In the genomic region with DNA sequence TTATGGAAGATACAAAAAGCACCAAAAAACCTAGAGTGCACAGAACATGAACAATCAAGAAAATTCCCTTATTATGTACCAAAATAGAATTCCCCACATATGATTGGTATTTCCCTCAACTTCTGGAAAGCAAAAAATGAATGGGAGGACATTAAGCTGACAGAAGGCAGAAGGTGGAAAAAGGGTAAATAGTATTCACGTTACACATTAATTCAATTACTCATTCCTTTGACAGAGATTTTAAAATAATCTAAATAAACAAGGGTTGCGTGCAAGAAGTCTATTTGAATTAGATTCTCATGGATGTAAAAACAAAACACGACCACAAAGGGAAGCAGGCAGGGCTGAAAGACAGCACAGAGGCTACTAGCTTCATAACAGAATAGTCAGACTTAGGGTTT, we compare ENCODE assay signal across 16 cellular contexts.
DNase-seq lines count a peak whose midpoint lies in the region; ATAC-seq and TF ChIP-seq lines count a peak whose summit lies in the region.
"Had no signal": no experiment of that assay in that cellular context is flagged by ENCODE, and none has a peak within 500 bp of the region (broad histone marks: within the 10 kb centered on the region; RNA-seq: fewer than 3 reads in every experiment).

No MANE protein-coding gene starts in this region.

- peak overlapping the region; percentile 89 to 95; a peak in 2 of 4 replicates for H4K8ac ChIP-seq in IMR-90 (ENCODE audit: low read depth in 2 of 2, low read length in 2 of 2)

- H3K79me1 ChIP-seq in IMR-90 (ENCODE audit: low read depth in 1 of 2, low read length in 2 of 2), result peaks cover 0 to 13% of the 10 kb centered on the region in 2 experiments; a peak in 2 of 4 replicates

- no TSS peak for BruUV-seq in IMR-90 (replicated peaks; lab: Mats Ljungman, UMichigan)

- dilution Hi-C loops in IMR-90 (cut with HindIII; ENCODE audit: low sequenced_read_pairs, unreplicated experiment), result loop anchor here (5.0 kb wide), 1 partner anchor 37 kb away; no protein-coding TSS in a partner anchor

- H3K14ac ChIP-seq in IMR-90 (replicated peaks; ENCODE audit: low read depth, low read length), result no peak overlapping the region

- peak overlapping the region; percentile 97 for H2BK5ac ChIP-seq in IMR-90 (ENCODE audit: low read depth, low read length, poor library complexity, severe bottlenecking)

- TF ChIP-seq CTCF in IMR-90 (conservative IDR thresholded peaks at IDR 0.05; ENCODE audit: low read depth, low read length) (no peak), fibroblast of the aortic adventitia (IDR thresholded peaks at IDR 0.05; ENCODE audit: insufficient read depth, low read length) (no peak), tibial artery (IDR thresholded peaks at IDR 0.05) (no peak), GM13977 (IDR thresholded peaks at IDR 0.05; ENCODE audit: extremely low read depth, insufficient read depth, missing control alignments) (no peak)

- H4K91ac ChIP-seq in IMR-90 (ENCODE audit: insufficient read depth, low read depth, low read length), result no peak overlapping the region

- intact Hi-C loops in IMR-90 (cut with micrococcal nuclease), result no loop called here
- intact Hi-C loops in tibial artery (cut with DNase I; ENCODE audit: low total_unique reads), result no loop called here

- no peak overlapping the region for H2AK5ac ChIP-seq in IMR-90 (ENCODE audit: low read depth, low read length)

- no peak overlapping the region for H2AFZ ChIP-seq in IMR-90 (replicated peaks; ENCODE audit: low read length, poor library complexity)

- H3K4me1 ChIP-seq in IMR-90 (ENCODE audit: control insufficient read depth, insufficient read depth, low read length) (peaks cover 12% of the 10 kb centered on the region), tibial artery (peaks cover 0 to 42% (median 14%) of the 10 kb centered on the region in 4 donors)

- peak overlapping the region; percentile 80; the same call in 1 of the 2 replicates for H3K27ac ChIP-seq in IMR-90 (ENCODE audit: insufficient read depth, low read length)
- peak overlapping the region; percentile 1 to 47 for H3K27ac ChIP-seq in tibial artery
- H3K27ac ChIP-seq: suprapubic skin had no signal

- no CpG with 5 or more reads among the region's 3 CpGs for WGBS in IMR-90 (ENCODE audit: extremely low coverage in 2 of 2, insufficient read length in 1 of 2), 2 experiments

- POLR2A ChIA-PET in IMR-90 (lab: Charles Lee; ENCODE audit: unreplicated experiment), result no interaction called here

- DNase-seq in IMR-90 (peak; percentile 83), astrocyte of the hippocampus (ENCODE audit: low read depth, low spot score) (peak; percentile 71), fibroblast of the aortic adventitia (ENCODE audit: low read depth) (peak; percentile 71), tibial artery (no peak), GM13977 (ENCODE audit: low spot score) (no peak), CD1c-positive myeloid dendritic cell (ENCODE audit: extremely low spot score) (no peak)
- DNase-seq: activated CD4-positive, alpha-beta T cell treated with anti-CD3 and anti-CD28 coated beads, Interleukin-2, amount 10 ng/mL, durations not matched to agents 7 days and 5 days; COR-L47; NCI-H1417; NCI-H524; nucleus accumbens; RPMI8226; T-helper 9 cell had no signal

- peaks cover 5% of the 10 kb centered on the region; the same call in 1 of the 2 replicates for H3K9me1 ChIP-seq in IMR-90 (ENCODE audit: insufficient read depth, low read length)

- ATAC-seq in IMR-90 (ENCODE audit: low read depth) (peak; percentile 56), HG03045 (IDR thresholded peaks at IDR 0.05; ENCODE audit: unreplicated experiment) (no peak), GM21515 (IDR thresholded peaks at IDR 0.05; ENCODE audit: unreplicated experiment) (no peak)

- H2AK9ac ChIP-seq in IMR-90 (replicated peaks; ENCODE audit: low read depth, low read length, poor library complexity), result no peak overlapping the region

- H3K9ac ChIP-seq in IMR-90 (ENCODE audit: low read depth, low read length), result peak overlapping the region; percentile 31; the same call in 1 of the 2 replicates

- H2BK15ac ChIP-seq in IMR-90 (ENCODE audit: low read depth, low read length), result 0 out of 3 replicates have a peak overlapping the region, but pooled peaks have one; percentile 52

- no peaks in the 10 kb centered on the region for H4K20me1 ChIP-seq in IMR-90 (ENCODE audit: insufficient read depth, low read length)

- TF ChIP-seq POLR2A in IMR-90 (IDR thresholded peaks at IDR 0.05; ENCODE audit: low read depth, low read length), result no peak; the same call in 1 of the 2 replicates

- no peak overlapping the region for H4K5ac ChIP-seq in IMR-90 (ENCODE audit: low read depth, low read length)

- H3K4me2 ChIP-seq in IMR-90 (ENCODE audit: low read depth, low read length), result peak overlapping the region; percentile 41

- H3K23ac ChIP-seq in IMR-90 (ENCODE audit: low read depth, low read length), result peak overlapping the region; percentile 81; the same call in 1 of the 2 replicates

- CTCF ChIA-PET in IMR-90 (lab: Yijun Ruan, JAX), result interaction anchor here (0.8 kb wide), 1 partner anchor 11 kb away, joined by 3 read pairs; no protein-coding TSS in a partner anchor

- no peak overlapping the region for H3K4me3 ChIP-seq in IMR-90 (ENCODE audit: insufficient read depth, low read depth, low read length)
- H3K4me3 ChIP-seq in fibroblast of the aortic adventitia (ENCODE audit: low read depth, low read length), result no peak overlapping the region
- no peak overlapping the region for H3K4me3 ChIP-seq in tibial artery
- H3K4me3 ChIP-seq: suprapubic skin had no signal

- H2BK20ac ChIP-seq in IMR-90 (ENCODE audit: low read depth, low read length), result peak overlapping the region; percentile 84; the same call in 1 of the 2 replicates

- H3K36me3 ChIP-seq in IMR-90 (ENCODE audit: control insufficient read depth, insufficient read depth, low read length) (no peaks in the 10 kb centered on the region), tibial artery (no peaks in the 10 kb centered on the region)
- H3K36me3 ChIP-seq: suprapubic skin had no signal

- no peak for TF ChIP-seq RAD21 in IMR-90 (IDR thresholded peaks at IDR 0.05; ENCODE audit: low read length)

- no peaks in the 10 kb centered on the region for H3K9me3 ChIP-seq in IMR-90 (ENCODE audit: control insufficient read depth, insufficient read depth, low read length)
- H3K9me3 ChIP-seq in tibial artery, result no peaks in the 10 kb centered on the region
- H3K9me3 ChIP-seq: suprapubic skin had no signal

- peak overlapping the region; percentile 81; the same call in 1 of the 2 replicates for H3K18ac ChIP-seq in IMR-90 (ENCODE audit: low read depth, low read length)

- H3K4ac ChIP-seq in IMR-90 (ENCODE audit: low read depth, low read length), result peak overlapping the region; percentile 95; the same call in 1 of the 2 replicates

- 0 out of 2 replicates have a peak overlapping the region, but pooled peaks have one; percentile 46 for H3K56ac ChIP-seq in IMR-90 (ENCODE audit: extremely low read depth, insufficient read depth, low read length)

- no peaks in the 10 kb centered on the region for H3K27me3 ChIP-seq in IMR-90 (ENCODE audit: control insufficient read depth, insufficient read depth, low read length)
- H3K27me3 ChIP-seq in tibial artery, result no peaks in the 10 kb centered on the region
- H3K27me3 ChIP-seq: suprapubic skin had no signal

- in situ Hi-C loops in IMR-90 (cut with MboI; ENCODE audit: low sequenced_read_pairs) (no loop called here), GM13977 (cut with MboI; ENCODE audit: low pct_unique_long_range_greater_than_20kb, low sequenced_read_pairs, unreplicated experiment) (no loop called here)

- peak overlapping the region; percentile 97; the same call in 1 of the 2 replicates for H2BK120ac ChIP-seq in IMR-90 (ENCODE audit: low read depth, low read length)

TF ChIP-seq in IMR-90, 13 proteins besides CTCF, POLR2A, EP300 and RAD21:
- TF ChIP-seq CEBPB (IDR thresholded peaks at IDR 0.05; ENCODE audit: low read depth, low read length) (no peak), BHLHE40 (IDR thresholded peaks at IDR 0.05; ENCODE audit: low read depth, low read length) (peak; percentile 49; the same call in 1 of the 2 replicates), FOS (IDR thresholded peaks at IDR 0.05; ENCODE audit: low read depth, low read length) (0 out of 2 replicates have a peak, but pooled peaks have one; percentile 18)
- TF ChIP-seq, protein P1, sequence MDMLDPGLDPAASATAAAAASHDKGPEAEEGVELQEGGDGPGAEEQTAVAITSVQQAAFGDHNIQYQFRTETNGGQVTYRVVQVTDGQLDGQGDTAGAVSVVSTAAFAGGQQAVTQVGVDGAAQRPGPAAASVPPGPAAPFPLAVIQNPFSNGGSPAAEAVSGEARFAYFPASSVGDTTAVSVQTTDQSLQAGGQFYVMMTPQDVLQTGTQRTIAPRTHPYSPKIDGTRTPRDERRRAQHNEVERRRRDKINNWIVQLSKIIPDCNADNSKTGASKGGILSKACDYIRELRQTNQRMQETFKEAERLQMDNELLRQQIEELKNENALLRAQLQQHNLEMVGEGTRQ (IDR thresholded peaks at IDR 0.05; ENCODE audit: low read depth, low read length), result no peak
- TF ChIP-seq, protein P2, sequence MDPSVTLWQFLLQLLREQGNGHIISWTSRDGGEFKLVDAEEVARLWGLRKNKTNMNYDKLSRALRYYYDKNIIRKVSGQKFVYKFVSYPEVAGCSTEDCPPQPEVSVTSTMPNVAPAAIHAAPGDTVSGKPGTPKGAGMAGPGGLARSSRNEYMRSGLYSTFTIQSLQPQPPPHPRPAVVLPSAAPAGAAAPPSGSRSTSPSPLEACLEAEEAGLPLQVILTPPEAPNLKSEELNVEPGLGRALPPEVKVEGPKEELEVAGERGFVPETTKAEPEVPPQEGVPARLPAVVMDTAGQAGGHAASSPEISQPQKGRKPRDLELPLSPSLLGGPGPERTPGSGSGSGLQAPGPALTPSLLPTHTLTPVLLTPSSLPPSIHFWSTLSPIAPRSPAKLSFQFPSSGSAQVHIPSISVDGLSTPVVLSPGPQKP (IDR thresholded peaks at IDR 0.05; ENCODE audit: borderline replicate concordance, low read depth, low read length), result no peak

Comparison
In these comparisons a context has a peak if more than half of its experiments do, and no peak if none do; other contexts are left out.
1. DNase-seq: peak in IMR-90 (single experiment), astrocyte of the hippocampus (single experiment) and fibroblast of the aortic adventitia (single experiment); none in tibial artery (0 of 2), GM13977 (single experiment) and CD1c-positive myeloid dendritic cell (single experiment).